32 cellular contexts compared by ENCODE assay signal in genomic region chr2:56263876-56264275, GRCh38.
"Had no signal": no experiment of that assay in that cellular context is flagged by ENCODE, and none has a peak within 500 bp of the region (broad histone marks: within the 10 kb centered on the region; RNA-seq: fewer than 3 reads in every experiment).

No MANE protein-coding gene starts in this region.

- H3K27me3 ChIP-seq: adrenal gland, ascending aorta, heart left ventricle, neural progenitor cell, sigmoid colon, uterus had no signal

- H3K4me1 ChIP-seq: adrenal gland, ascending aorta, lower lobe of right lung, neural progenitor cell, parathyroid adenoma, sigmoid colon, uterus had no signal

- H2AFZ ChIP-seq: neural progenitor cell, parathyroid adenoma had no signal

- H3K4me3 ChIP-seq: adrenal gland, ascending aorta, heart left ventricle, lower lobe of right lung, neural progenitor cell, psoas muscle, sigmoid colon, thoracic aorta, uterus had no signal

- H3K27ac Mint-ChIP-seq: activated naive CD4-positive, alpha-beta T cell treated with anti-CD3 and anti-CD28 coated beads for 36 hours; activated naive CD8-positive, alpha-beta T cell treated with anti-CD3 and anti-CD28 coated beads for 36 hours; brain; natural killer cell; neural progenitor cell; stimulated activated effector memory CD8-positive, alpha-beta T cell treated with anti-CD3 and anti-CD28 coated beads, Interleukin-12 subunit alpha, Interleukin-12 subunit beta, amount 100 ng/mL, for 72 hours; stimulated activated naive CD8-positive, alpha-beta T cell treated with anti-CD3 and anti-CD28 coated beads, Interleukin-15, Interleukin-2, amounts not matched to agents 100 ng/mL and 50 ng/mL, for 24 hours; T-helper 1 cell treated with Interleukin-12 subunit alpha and Interleukin-12 subunit beta and Interleukin-4 antibody, amounts not matched to agents 30 μg/mL and 1 μg/mL, for 36 hours; type B pancreatic cell had no signal

- H3K9me3 ChIP-seq: adrenal gland, ascending aorta, heart left ventricle, lower lobe of right lung, psoas muscle, sigmoid colon, thoracic aorta, uterus had no signal

- H3K4me1 Mint-ChIP-seq: activated naive CD8-positive, alpha-beta T cell treated with anti-CD3 and anti-CD28 coated beads for 36 hours; brain; natural killer cell; neural progenitor cell; stimulated activated effector memory CD8-positive, alpha-beta T cell treated with anti-CD3 and anti-CD28 coated beads, Interleukin-12 subunit alpha, Interleukin-12 subunit beta, amount 100 ng/mL, for 72 hours had no signal

- H3K9me3 Mint-ChIP-seq: activated naive CD4-positive, alpha-beta T cell treated with anti-CD3 and anti-CD28 coated beads for 36 hours; activated naive CD8-positive, alpha-beta T cell treated with anti-CD3 and anti-CD28 coated beads for 36 hours; brain; neural progenitor cell; T-helper 1 cell treated with Interleukin-12 subunit alpha and Interleukin-12 subunit beta and Interleukin-4 antibody, amounts not matched to agents 30 μg/mL and 1 μg/mL, for 36 hours; type B pancreatic cell had no signal

- H3K36me3 Mint-ChIP-seq: activated naive CD8-positive, alpha-beta T cell treated with anti-CD3 and anti-CD28 coated beads for 36 hours; brain; natural killer cell; neural progenitor cell; stimulated activated effector memory CD8-positive, alpha-beta T cell treated with anti-CD3 and anti-CD28 coated beads, Interleukin-12 subunit alpha, Interleukin-12 subunit beta, amount 100 ng/mL, for 72 hours; type B pancreatic cell had no signal

- H3K27ac ChIP-seq: adrenal gland, ascending aorta, heart left ventricle, lower lobe of right lung, neural progenitor cell, parathyroid adenoma, psoas muscle, sigmoid colon, thoracic aorta, uterus, VCaP had no signal

- H3K9ac ChIP-seq: neural progenitor cell, parathyroid adenoma had no signal

- H3K4me2 ChIP-seq: neural progenitor cell had no signal

- H3K27me3 Mint-ChIP-seq: activated naive CD8-positive, alpha-beta T cell treated with anti-CD3 and anti-CD28 coated beads for 36 hours; brain; stimulated activated naive CD8-positive, alpha-beta T cell treated with anti-CD3 and anti-CD28 coated beads, Interleukin-15, Interleukin-2, amounts not matched to agents 100 ng/mL and 50 ng/mL, for 24 hours; type B pancreatic cell had no signal

- H3K4me3 Mint-ChIP-seq: activated naive CD4-positive, alpha-beta T cell treated with anti-CD3 and anti-CD28 coated beads for 36 hours; activated naive CD8-positive, alpha-beta T cell treated with anti-CD3 and anti-CD28 coated beads for 36 hours; brain; natural killer cell; neural progenitor cell; stimulated activated effector memory CD8-positive, alpha-beta T cell treated with anti-CD3 and anti-CD28 coated beads, Interleukin-12 subunit alpha, Interleukin-12 subunit beta, amount 100 ng/mL, for 72 hours; stimulated activated naive CD8-positive, alpha-beta T cell treated with anti-CD3 and anti-CD28 coated beads, Interleukin-15, Interleukin-2, amounts not matched to agents 100 ng/mL and 50 ng/mL, for 24 hours; T-helper 1 cell treated with Interleukin-12 subunit alpha and Interleukin-12 subunit beta and Interleukin-4 antibody, amounts not matched to agents 30 μg/mL and 1 μg/mL, for 36 hours; type B pancreatic cell had no signal

- H3K79me2 ChIP-seq: parathyroid adenoma had no signal

- ATAC-seq: heart left ventricle; left lobe of liver; lower lobe of right lung; natural killer cell; psoas muscle; stimulated activated effector memory CD8-positive, alpha-beta T cell treated with anti-CD3 and anti-CD28 coated beads, Interleukin-12 subunit alpha, Interleukin-12 subunit beta, amount 100 ng/mL, for 72 hours had no signal

- H3K36me3 ChIP-seq: adrenal gland, ascending aorta, heart left ventricle, lower lobe of right lung, neural progenitor cell, sigmoid colon, thoracic aorta, uterus had no signal

- DNase-seq: activated CD4-positive, alpha-beta T cell treated with anti-CD3 and anti-CD28 coated beads for 4 hours; activated CD4-positive, alpha-beta T cell treated with anti-CD3 and anti-CD28 coated beads, Interleukin-2, amount 50 U/mL, for 4 hours; activated effector memory CD4-positive, alpha-beta T cell treated with Interleukin-2 at 50 U/mL for 16 hours; activated naive CD4-positive, alpha-beta T cell treated with anti-CD3 and anti-CD28 coated beads for 36 hours; activated naive CD8-positive, alpha-beta T cell treated with anti-CD3 and anti-CD28 coated beads for 36 hours; activated T-cell treated with anti-CD3 and anti-CD28 coated beads for 4 hours; adrenal gland; central memory CD4-positive, alpha-beta T cell; heart left ventricle; hypothalamus; kidney glomerular epithelial cell; lower lobe of right lung; mesendoderm; natural killer cell; occipital lobe; psoas muscle; sigmoid colon; small intestine; stimulated activated CD4-positive, alpha-beta T cell treated with anti-CD3 and anti-CD28 coated beads, Interleukin-4, amount 100 ng/mL, for 24 hours; T-helper 9 cell; uterus had no signal
